In the genomic region with DNA sequence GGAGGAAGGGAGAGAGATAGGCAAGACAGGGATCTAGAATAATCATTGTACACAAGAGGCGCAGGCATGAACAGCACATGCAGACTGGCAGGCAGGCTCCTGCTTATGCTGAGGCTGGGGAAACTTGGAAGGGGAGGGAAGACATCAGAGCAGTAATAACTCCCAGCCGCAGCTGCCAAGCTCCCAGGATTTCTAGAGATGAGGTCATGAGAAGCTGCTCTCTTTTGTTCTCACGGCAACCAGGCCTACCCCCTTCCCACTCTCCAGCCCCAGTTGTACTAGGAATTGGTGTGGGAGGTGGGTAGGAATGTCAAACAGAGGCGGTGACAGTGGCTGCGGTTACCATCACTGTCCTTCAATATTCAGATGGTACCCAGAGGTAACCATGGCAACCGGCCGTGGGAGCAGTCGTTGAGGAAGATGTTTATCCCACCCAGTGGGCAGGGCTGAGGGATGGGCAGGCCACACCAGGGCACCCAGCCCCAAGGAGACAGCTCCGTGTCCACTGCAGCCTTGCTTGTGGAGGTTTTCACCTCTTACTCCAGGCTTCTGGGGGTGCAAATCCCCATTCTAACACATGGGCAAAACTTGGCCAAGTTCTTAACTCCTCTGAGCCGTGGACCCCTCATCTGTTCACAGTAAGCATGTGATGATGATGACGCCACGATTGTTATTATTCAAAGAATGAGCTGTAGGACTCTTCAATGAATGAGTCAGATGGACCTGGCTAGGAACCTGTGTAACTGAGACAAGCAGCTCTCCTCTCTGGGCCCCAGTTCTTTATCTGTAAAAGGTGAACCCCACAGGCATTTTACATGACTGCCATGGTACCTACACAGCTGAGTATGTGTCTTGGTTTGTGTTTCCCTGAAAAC, we compare ENCODE assay signal across 13 cellular contexts.
DNase-seq lines count a peak whose midpoint lies in the region; ATAC-seq and TF ChIP-seq lines count a peak whose summit lies in the region.
"Had no signal": no experiment of that assay in that cellular context is flagged by ENCODE, and none has a peak within 500 bp of the region (broad histone marks: within the 10 kb centered on the region; RNA-seq: fewer than 3 reads in every experiment).

No MANE protein-coding gene starts in this region.

- DNase-seq in right cardiac atrium (peak in 2 of 3 donors; percentile 31 to 52), left ventricle myocardium inferior (no peak), amygdala (lab: John Stamatoyannopoulos, UW) (peak in 38 of 56 donors; percentile 6 to 92 (median 42)), hypothalamus (lab: John Stamatoyannopoulos, UW) (peak in 29 of 51 donors; percentile 4 to 80 (median 45)), uterus (peak; percentile 49 to 79), GM13977 (ENCODE audit: low spot score) (no peak)
- no peak for DNase-seq in stimulated activated CD4-positive, alpha-beta T cell treated with anti-CD3 and anti-CD28 coated beads, Interleukin-2, amount 100 ng/mL, for 48 hours
- DNase-seq: GOT3, NCI-H1048, PC-9, sigmoid colon had no signal

- 62% methylated on average over 12 of the region's 12 CpGs for WGBS in right cardiac atrium

- intact Hi-C loops in right cardiac atrium (cut with DNase I), result no loop called here
- intact Hi-C loops in left ventricle myocardium inferior (cut with micrococcal nuclease), result no loop called here
- intact Hi-C loops in uterus (cut with DNase I; ENCODE audit: low total_unique reads), result no loop called here

- H3K36me3 ChIP-seq in left ventricle myocardium inferior, result no peaks in the 10 kb centered on the region
- H3K36me3 ChIP-seq in uterus, result no peaks in the 10 kb centered on the region
- H3K36me3 ChIP-seq: sigmoid colon had no signal

- no peak overlapping the region for H3K27ac ChIP-seq in right cardiac atrium (ENCODE audit: low read length)
- no peak overlapping the region for H3K27ac ChIP-seq in left ventricle myocardium inferior (replicated peaks)
- H3K27ac ChIP-seq in uterus, result peak overlapping the region in 1 of 2 donors; percentile 56
- H3K27ac ChIP-seq: PC-9, sigmoid colon had no signal

- TF ChIP-seq CTCF in left ventricle myocardium inferior (IDR thresholded peaks at IDR 0.05; ENCODE audit: borderline replicate concordance), result no peak
- TF ChIP-seq CTCF in uterus (IDR thresholded peaks at IDR 0.05), result no peak
- TF ChIP-seq CTCF in GM13977 (IDR thresholded peaks at IDR 0.05; ENCODE audit: extremely low read depth, insufficient read depth, missing control alignments), result no peak

- ATAC-seq in right cardiac atrium (peak in 1 of 2 donors; percentile 54), GM21529 (IDR thresholded peaks at IDR 0.05; ENCODE audit: unreplicated experiment) (no peak)
- ATAC-seq: esophagus mucosa had no signal

- H3K27me3 ChIP-seq in right cardiac atrium (ENCODE audit: control insufficient read depth, insufficient read depth), result no peaks in the 10 kb centered on the region
- no peaks in the 10 kb centered on the region for H3K27me3 ChIP-seq in left ventricle myocardium inferior (ENCODE audit: low read depth)
- no peaks in the 10 kb centered on the region for H3K27me3 ChIP-seq in uterus
- H3K27me3 ChIP-seq: sigmoid colon had no signal

- no peak for TF ChIP-seq POLR2A in uterus (IDR thresholded peaks at IDR 0.05)

- H3K4me3 ChIP-seq in right cardiac atrium (ENCODE audit: low read length) (no peak overlapping the region), left ventricle myocardium inferior (no peak overlapping the region), uterus (no peak overlapping the region)
- H3K4me3 ChIP-seq: PC-9, sigmoid colon had no signal

- in situ Hi-C loops in GM13977 (cut with MboI; ENCODE audit: low pct_unique_long_range_greater_than_20kb, low sequenced_read_pairs, unreplicated experiment), result no loop called here

- H3K4me1 ChIP-seq in right cardiac atrium (ENCODE audit: control insufficient read depth, insufficient read depth, low read length), result no peaks in the 10 kb centered on the region
- H3K4me1 ChIP-seq in left ventricle myocardium inferior, result peaks cover 17% of the 10 kb centered on the region
- H3K4me1 ChIP-seq in uterus, result no peaks in the 10 kb centered on the region

- H3K9me3 ChIP-seq in right cardiac atrium (ENCODE audit: control insufficient read depth, low read length) (no peaks in the 10 kb centered on the region), left ventricle myocardium inferior (replicated peaks) (no peaks in the 10 kb centered on the region), uterus (no peaks in the 10 kb centered on the region)
- H3K9me3 ChIP-seq: sigmoid colon had no signal

Comparison
In these comparisons a context has a peak if more than half of its experiments do, and no peak if none do; other contexts are left out.
1. DNase-seq: peak in right cardiac atrium (2 of 3), amygdala (38 of 56), hypothalamus (29 of 51) and uterus (2 of 2); none in left ventricle myocardium inferior (single experiment), stimulated activated CD4-positive, alpha-beta T cell treated with anti-CD3 and anti-CD28 coated beads, Interleukin-2, amount 100 ng/mL, for 48 hours (0 of 2) and GM13977 (single experiment).